In the genomic region with DNA sequence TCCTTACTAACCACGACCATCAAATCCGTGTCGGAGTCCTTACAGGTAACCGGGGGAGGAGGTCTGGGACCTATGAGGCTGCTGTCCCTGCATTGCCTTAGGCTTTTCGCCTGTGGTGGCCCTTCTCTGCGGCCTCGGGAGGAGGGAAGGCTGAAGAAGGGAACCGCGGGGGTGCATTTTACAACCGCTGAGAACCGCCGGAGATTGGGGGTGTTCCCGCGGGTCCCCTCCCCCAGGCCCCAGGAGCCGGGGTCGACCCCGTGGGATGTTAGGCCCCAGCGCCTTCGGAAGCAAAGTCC, we compare ENCODE assay signal across 8 cellular contexts. TPM values are rescaled to one million over a fixed set of nuclear protein-coding genes. Genes with fewer than 3 reads are reported as not detected.
DNase-seq lines count a peak whose midpoint lies in the region; ATAC-seq and TF ChIP-seq lines count a peak whose summit lies in the region.

No MANE protein-coding gene starts in this region.

- H3K9me3 Mint-ChIP-seq in endodermal cell, result peaks cover 19% of the 10 kb centered on the region

- TF ChIP-seq CTCF in GM06990 (IDR thresholded peaks at IDR 0.05; ENCODE audit: insufficient read depth, low read length, poor library complexity, severe bottlenecking) (no peak), MM.1S (IDR thresholded peaks at IDR 0.05; ENCODE audit: low read length) (no peak), endodermal cell (conservative IDR thresholded peaks at IDR 0.05) (no peak), parathyroid adenoma (IDR thresholded peaks at IDR 0.05) (no peak)

- H3K27ac ChIP-seq in MM.1S (ENCODE audit: low read length) (peak overlapping the region; percentile 78), endodermal cell (ENCODE audit: low read depth, low read length) (peak overlapping the region; percentile 78), parathyroid adenoma (peak overlapping the region; percentile 95)

- peaks cover 47% of the 10 kb centered on the region for H3K27me3 Mint-ChIP-seq in endodermal cell (ENCODE audit: insufficient read depth)

- H3K36me3 ChIP-seq in GM06990 (ENCODE audit: control insufficient read depth, insufficient read depth, low read length) (no peaks in the 10 kb centered on the region), MM.1S (replicated peaks; ENCODE audit: insufficient read depth, low read length) (no peaks in the 10 kb centered on the region), endodermal cell (ENCODE audit: control insufficient read depth, insufficient read depth, low read length) (no peaks in the 10 kb centered on the region), parathyroid adenoma (ENCODE audit: control insufficient read depth, insufficient read depth, low read length) (no peaks in the 10 kb centered on the region)

- H3K4me3 ChIP-seq in GM06990 (replicated peaks; ENCODE audit: low read depth, low read length) (peak overlapping the region; percentile 100), MM.1S (ENCODE audit: low read length) (peak overlapping the region; percentile 83), endodermal cell (ENCODE audit: low read length) (peak overlapping the region; percentile 96), parathyroid adenoma (ENCODE audit: low read depth, low read length) (peak overlapping the region; percentile 79)

- H3K79me2 ChIP-seq in MM.1S (ENCODE audit: low read length) (peaks cover 50% of the 10 kb centered on the region), parathyroid adenoma (peaks cover 7% of the 10 kb centered on the region)

- H3K4me2 ChIP-seq in MM.1S (ENCODE audit: low read depth, low read length) (peak overlapping the region; percentile 76; the same call in 1 of the 2 replicates), parathyroid adenoma (ENCODE audit: low read length) (peak overlapping the region; percentile 95)

- H3K9me3 ChIP-seq in MM.1S (replicated peaks; ENCODE audit: insufficient read depth, low read length) (no peaks in the 10 kb centered on the region), endodermal cell (ENCODE audit: control insufficient read depth, low read length) (peaks cover 28% of the 10 kb centered on the region), parathyroid adenoma (ENCODE audit: control insufficient read depth, low read length) (no peaks in the 10 kb centered on the region)

- peaks cover 4% of the 10 kb centered on the region for H3K4me1 Mint-ChIP-seq in endodermal cell

- H3K27me3 ChIP-seq in GM06990 (replicated peaks; ENCODE audit: control insufficient read depth, insufficient read depth, low read length) (no peaks in the 10 kb centered on the region), MM.1S (replicated peaks; ENCODE audit: insufficient read depth, low read length) (no peaks in the 10 kb centered on the region), endodermal cell (ENCODE audit: control insufficient read depth, insufficient read depth, low read length, poor library complexity, severe bottlenecking) (peaks cover 22% of the 10 kb centered on the region), parathyroid adenoma (ENCODE audit: control insufficient read depth, insufficient read depth, low read length) (no peaks in the 10 kb centered on the region)

- H2AFZ ChIP-seq in MM.1S (ENCODE audit: low read length) (peak overlapping the region; percentile 84), parathyroid adenoma (peak overlapping the region; percentile 76)

- 0% methylated on average over 19 of the region's 19 CpGs; no CpG with 5 or more reads in 1 of the 2 experiments for WGBS in endodermal cell (ENCODE audit: insufficient coverage in 1 of 2, insufficient read length in 1 of 2), 2 experiments

- peak overlapping the region; percentile 90 for H3K4me3 Mint-ChIP-seq in endodermal cell

- H3K9ac ChIP-seq in MM.1S (ENCODE audit: low read length) (peak overlapping the region; percentile 68), endodermal cell (ENCODE audit: extremely low read depth, low read length, poor library complexity, severe bottlenecking) (peak overlapping the region; percentile 65), parathyroid adenoma (peak overlapping the region; percentile 59)

- no peak for ATAC-seq in HG02759 (IDR thresholded peaks at IDR 0.05; ENCODE audit: unreplicated experiment)

- DNase-seq in GM06990 (ENCODE audit: extremely low read depth, insufficient read length), result no peak
- DNase-seq in MM.1S, result no peak
- no peak for DNase-seq in endodermal cell
- no peak for DNase-seq in RPMI8226
- no peak for DNase-seq in NCI-H524 (lab: John Stamatoyannopoulos, UW)
- no peak for DNase-seq in activated CD4-positive, CD25-positive, alpha-beta regulatory T cell treated with anti-CD3 and anti-CD28 coated beads, Interleukin-2, amount 50 U/mL, for 72 hours

- H3K9me2 ChIP-seq in MM.1S (replicated peaks; ENCODE audit: insufficient read depth, low read length), result no peaks in the 10 kb centered on the region

- H3F3A ChIP-seq in MM.1S (ENCODE audit: insufficient read depth, low read length), result peaks cover 22% of the 10 kb centered on the region

- peak overlapping the region; percentile 88 for H3K27ac Mint-ChIP-seq in endodermal cell

- no peaks in the 10 kb centered on the region for H3K36me3 Mint-ChIP-seq in endodermal cell (ENCODE audit: low read depth)

- peaks cover 12% of the 10 kb centered on the region; the same call in 1 of the 2 replicates for H3K4me1 ChIP-seq in MM.1S (ENCODE audit: low read length)
- H3K4me1 ChIP-seq in endodermal cell (ENCODE audit: control insufficient read depth, insufficient read depth, low read length), result no peaks in the 10 kb centered on the region
- peaks cover 4% of the 10 kb centered on the region for H3K4me1 ChIP-seq in parathyroid adenoma

- H4K20me1 ChIP-seq in MM.1S (ENCODE audit: insufficient read depth, low read length), result no peaks in the 10 kb centered on the region; the same call in 1 of the 2 replicates

RNA-seq across cellular contexts. Expression of a gene that starts 0.5 kb away (rescaled TPM):
- total RNA-seq in endodermal cell, result 10 to 100 TPM; 12.4 to 15.0 TPM
- 24.5 TPM for polyA plus RNA-seq in endodermal cell (2013, experiment 1 of 2)
- polyA plus RNA-seq in endodermal cell (2013, experiment 2 of 2), result 22.5 TPM

RNA-seq across cellular contexts. Expression of a gene that starts 22.3 kb away (rescaled TPM):
- total RNA-seq in endodermal cell, result not detected
- not detected for polyA plus RNA-seq in endodermal cell (2013, experiment 1 of 2)
- polyA plus RNA-seq in endodermal cell (2013, experiment 2 of 2), result not detected
